In the genomic region with DNA sequence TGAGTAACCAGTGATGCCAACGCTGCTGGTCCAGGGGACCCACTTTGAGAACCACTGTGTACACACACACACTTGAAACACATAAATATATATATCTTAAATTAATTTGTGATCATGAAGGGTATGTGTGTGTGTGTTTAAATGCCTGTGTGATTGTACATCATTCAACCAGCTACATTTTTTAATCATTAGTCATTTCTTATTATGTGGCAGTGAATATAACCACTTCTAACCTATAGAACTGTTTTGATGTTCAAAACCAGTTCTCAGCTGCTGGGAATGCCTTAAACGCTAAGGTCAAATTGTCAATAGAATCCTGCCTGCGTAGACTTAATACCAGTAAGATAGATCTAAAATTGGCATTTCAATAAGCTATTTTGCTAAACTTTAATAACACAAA, we compare ENCODE assay signal across 22 cellular contexts.
"Had no signal": no experiment of that assay in that cellular context is flagged by ENCODE, and none has a peak within 500 bp of the region (broad histone marks: within the 10 kb centered on the region; RNA-seq: fewer than 3 reads in every experiment).

No MANE protein-coding gene starts in this region.

- H3K27ac ChIP-seq: esophagus muscularis mucosa, hepatocyte, prostate gland, sigmoid colon, spleen, testis had no signal

- ATAC-seq: activated CD8-positive, alpha-beta memory T cell treated with anti-CD3 and anti-CD28 coated beads, Interleukin-2, amount 10 ng/mL, durations not matched to agents 7 days and 5 days; activated T-helper 17 cell treated with anti-CD3 and anti-CD28 coated beads, Interleukin-2, amount 50 U/mL, for 72 hours; left cardiac atrium; naive thymus-derived CD8-positive, alpha-beta T cell; stimulated activated memory B cell treated with anti-CD40 and anti-IgM and Interleukin-4, amounts not matched to agents 10 μg/mL and 1 μg/mL and 100 μg/mL, for 72 hours had no signal

- H3K27me3 ChIP-seq: esophagus muscularis mucosa, hepatocyte, sigmoid colon, spleen, testis had no signal

- H3K9me3 ChIP-seq: esophagus muscularis mucosa, prostate gland, sigmoid colon, spleen, testis had no signal

- H3K4me1 ChIP-seq: esophagus muscularis mucosa, prostate gland, sigmoid colon, spleen, testis had no signal

- H3K36me3 ChIP-seq: esophagus muscularis mucosa, prostate gland, sigmoid colon, spleen had no signal

- H3K4me2 ChIP-seq: hepatocyte had no signal

- H2AFZ ChIP-seq: hepatocyte had no signal

- H3K79me2 ChIP-seq: hepatocyte had no signal

- DNase-seq: activated B cell treated with CpG ODN at 0.5 μM for 24 hours; activated CD4-positive, alpha-beta memory T cell treated with anti-CD3 and anti-CD28 coated beads for 36 hours; activated CD4-positive, alpha-beta T cell treated with anti-CD3 and anti-CD28 coated beads for 4 hours; activated CD8-positive, alpha-beta memory T cell treated with anti-CD3 and anti-CD28 coated beads, Interleukin-2, amount 10 ng/mL, durations not matched to agents 7 days and 5 days; activated naive CD4-positive, alpha-beta T cell; activated naive CD8-positive, alpha-beta T cell treated with anti-CD3 and anti-CD28 coated beads for 36 hours; amniotic stem cell; cerebellar nuclear complex; effector CD4-positive, alpha-beta T cell; left cardiac atrium; naive thymus-derived CD8-positive, alpha-beta T cell; sigmoid colon; spleen; stimulated activated CD4-positive, alpha-beta T cell treated with anti-CD3 and anti-CD28 coated beads, Interleukin-4, amount 100 ng/mL, for 4 hours; T-helper 1 cell; T-helper 9 cell; testis had no signal

- H3K4me3 ChIP-seq: esophagus muscularis mucosa, hepatocyte, prostate gland, sigmoid colon, spleen, testis had no signal
